24 cellular contexts compared by ENCODE assay signal in genomic region chr15:43100971-43101370, GRCh38. TPM values are rescaled to one million over a fixed set of nuclear protein-coding genes. Genes with fewer than 3 reads are reported as not detected.
DNase-seq lines count a peak whose midpoint lies in the region; ATAC-seq, FAIRE-seq and TF ChIP-seq lines count a peak whose summit lies in the region.
"Had no signal": no experiment of that assay in that cellular context is flagged by ENCODE, and none has a peak within 500 bp of the region (broad histone marks: within the 10 kb centered on the region; RNA-seq: fewer than 3 reads in every experiment).

No MANE protein-coding gene starts in this region.

- POLR2A ChIA-PET in activated CD8-positive, alpha-beta T cell treated with anti-CD3 and anti-CD28 coated beads, Interleukin-2, amount 10 ng/mL, durations not matched to agents 7 days and 5 days (lab: Charles Lee) = no interaction called here

- H3K9me3 Mint-ChIP-seq in T-helper 1 cell treated with Interleukin-12 subunit alpha and Interleukin-12 subunit beta and Interleukin-4 antibody, amounts not matched to agents 30 μg/mL and 1 μg/mL, for 36 hours = no peaks in the 10 kb centered on the region
- no peaks in the 10 kb centered on the region for H3K9me3 Mint-ChIP-seq in activated CD8-positive, alpha-beta T cell treated with anti-CD3 and anti-CD28 coated beads, Interleukin-2, amount 10 ng/mL, durations not matched to agents 7 days and 5 days (ENCODE audit: insufficient read depth)

- ATAC-seq in activated CD8-positive, alpha-beta T cell treated with anti-CD3 and anti-CD28 coated beads, Interleukin-2, amount 10 ng/mL, durations not matched to agents 7 days and 5 days = no peak
- ATAC-seq in esophagus mucosa (peak; percentile 87), HG03139 (IDR thresholded peaks at IDR 0.05; ENCODE audit: unreplicated experiment) (no peak)
- ATAC-seq: activated CD4-positive, CD25-positive, alpha-beta regulatory T cell treated with anti-CD3 and anti-CD28 coated beads, Interleukin-2, amount 50 U/mL, for 24 hours; Panc1; right cardiac atrium had no signal

- TF ChIP-seq CTCF in D721Med (IDR thresholded peaks at IDR 0.05; ENCODE audit: insufficient read depth, missing control alignments) = no peak

- peak overlapping the region; percentile 45 for H3K27ac Mint-ChIP-seq in T-helper 1 cell treated with Interleukin-12 subunit alpha and Interleukin-12 subunit beta and Interleukin-4 antibody, amounts not matched to agents 30 μg/mL and 1 μg/mL, for 36 hours
- peak overlapping the region; percentile 36 for H3K27ac Mint-ChIP-seq in activated CD8-positive, alpha-beta T cell treated with anti-CD3 and anti-CD28 coated beads, Interleukin-2, amount 10 ng/mL, durations not matched to agents 7 days and 5 days

- no peaks in the 10 kb centered on the region for H3K27me3 Mint-ChIP-seq in T-helper 1 cell treated with Interleukin-12 subunit alpha and Interleukin-12 subunit beta and Interleukin-4 antibody, amounts not matched to agents 30 μg/mL and 1 μg/mL, for 36 hours (ENCODE audit: low read depth)
- H3K27me3 Mint-ChIP-seq in activated CD8-positive, alpha-beta T cell treated with anti-CD3 and anti-CD28 coated beads, Interleukin-2, amount 10 ng/mL, durations not matched to agents 7 days and 5 days (ENCODE audit: low read depth) = no peaks in the 10 kb centered on the region

- FAIRE-seq in D721Med (lab: Jason Lieb, UNC) = no peak
- FAIRE-seq: endothelial cell of umbilical vein, kidney had no signal

- DNase-seq in T-helper 1 cell (no peak), D721Med (ENCODE audit: insufficient read length, low spot score) (peak; percentile 25), NAMALWA (ENCODE audit: low spot score) (no peak), globus pallidus (ENCODE audit: low spot score) (no peak)
- no peak for DNase-seq in activated CD8-positive, alpha-beta T cell treated with anti-CD3 and anti-CD28 coated beads, Interleukin-2, amount 10 ng/mL, durations not matched to agents 7 days and 5 days
- DNase-seq: AML-193; brain microvascular endothelial cell; H7; hippocampal formation; kidney; NCI-H1105; NCI-H446 treated with DMSO at 0.1 percent for 48 hours; NK-92 treated with Interleukin-12 subunit alpha and Interleukin-12 subunit beta, amount 100 ng/mL, for 24 hours; right cardiac atrium; SK-N-SH; stimulated activated CD8-positive, alpha-beta memory T cell treated with anti-CD3 and anti-CD28 coated beads, Interleukin-4, amount 100 ng/mL, for 48 hours; substantia nigra; uterus had no signal

- CTCF ChIA-PET in activated CD8-positive, alpha-beta T cell treated with anti-CD3 and anti-CD28 coated beads, Interleukin-2, amount 10 ng/mL, durations not matched to agents 7 days and 5 days (lab: Charles Lee) = no interaction called here

- peaks cover 42% of the 10 kb centered on the region for H3K36me3 Mint-ChIP-seq in T-helper 1 cell treated with Interleukin-12 subunit alpha and Interleukin-12 subunit beta and Interleukin-4 antibody, amounts not matched to agents 30 μg/mL and 1 μg/mL, for 36 hours (ENCODE audit: low read depth)
- H3K36me3 Mint-ChIP-seq in activated CD8-positive, alpha-beta T cell treated with anti-CD3 and anti-CD28 coated beads, Interleukin-2, amount 10 ng/mL, durations not matched to agents 7 days and 5 days (ENCODE audit: low read depth) = peaks cover 64% of the 10 kb centered on the region

- H3K4me1 Mint-ChIP-seq in T-helper 1 cell treated with Interleukin-12 subunit alpha and Interleukin-12 subunit beta and Interleukin-4 antibody, amounts not matched to agents 30 μg/mL and 1 μg/mL, for 36 hours (ENCODE audit: low read depth) = peaks cover 49% of the 10 kb centered on the region
- H3K4me1 Mint-ChIP-seq in activated CD8-positive, alpha-beta T cell treated with anti-CD3 and anti-CD28 coated beads, Interleukin-2, amount 10 ng/mL, durations not matched to agents 7 days and 5 days (ENCODE audit: low read depth) = peaks cover 53% of the 10 kb centered on the region

- no peak overlapping the region for H3K4me3 Mint-ChIP-seq in T-helper 1 cell treated with Interleukin-12 subunit alpha and Interleukin-12 subunit beta and Interleukin-4 antibody, amounts not matched to agents 30 μg/mL and 1 μg/mL, for 36 hours
- no peak overlapping the region for H3K4me3 Mint-ChIP-seq in activated CD8-positive, alpha-beta T cell treated with anti-CD3 and anti-CD28 coated beads, Interleukin-2, amount 10 ng/mL, durations not matched to agents 7 days and 5 days

RNA-seq across cellular contexts. Expression of gene UBR1, which starts 4.9 kb away (rescaled TPM):
- total RNA-seq in activated CD8-positive, alpha-beta T cell treated with anti-CD3 and anti-CD28 coated beads, Interleukin-2, amount 10 ng/mL, durations not matched to agents 7 days and 5 days = 10 to 100 TPM; 35.4 to 39.5 TPM
- 9.1 TPM for total RNA-seq in esophagus mucosa

RNA-seq across cellular contexts. Expression of gene TMEM62, which starts 32.4 kb away (rescaled TPM):
- total RNA-seq in activated CD8-positive, alpha-beta T cell treated with anti-CD3 and anti-CD28 coated beads, Interleukin-2, amount 10 ng/mL, durations not matched to agents 7 days and 5 days = 10 to 100 TPM; 20.4 to 21.9 TPM
- 11.8 TPM for total RNA-seq in esophagus mucosa
